Comparison of ENCODE assay signal across 24 cellular contexts in genomic region chr11:113684558-113684957, GRCh38.
"Had no signal": no experiment of that assay in that cellular context is flagged by ENCODE, and none has a peak within 500 bp of the region (broad histone marks: within the 10 kb centered on the region; RNA-seq: fewer than 3 reads in every experiment).

No MANE protein-coding gene starts in this region.

- H3K4me3 Mint-ChIP-seq: activated CD4-positive, alpha-beta memory T cell treated with anti-CD3 and anti-CD28 coated beads, Interleukin-2, amount 10 ng/mL, durations not matched to agents 7 days and 5 days; activated CD4-positive, alpha-beta T cell treated with anti-CD3 and anti-CD28 coated beads for 36 hours; activated naive CD8-positive, alpha-beta T cell treated with anti-CD3 and anti-CD28 coated beads, Interleukin-2, amount 10 ng/mL, durations not matched to agents 7 days and 5 days; activated T-helper 17 cell treated with anti-CD3 and anti-CD28 coated beads, Interleukin-2, amount 50 U/mL, for 72 hours had no signal

- ATAC-seq: activated CD4-positive, alpha-beta T cell treated with anti-CD3 and anti-CD28 coated beads for 36 hours; activated T-helper 17 cell treated with anti-CD3 and anti-CD28 coated beads, Interleukin-2, amount 50 U/mL, for 72 hours had no signal

- H3K27me3 Mint-ChIP-seq: activated CD4-positive, alpha-beta memory T cell treated with anti-CD3 and anti-CD28 coated beads, Interleukin-2, amount 10 ng/mL, durations not matched to agents 7 days and 5 days; activated CD4-positive, alpha-beta T cell treated with anti-CD3 and anti-CD28 coated beads for 36 hours; activated naive CD8-positive, alpha-beta T cell treated with anti-CD3 and anti-CD28 coated beads, Interleukin-2, amount 10 ng/mL, durations not matched to agents 7 days and 5 days had no signal

- H3K36me3 Mint-ChIP-seq: activated naive CD8-positive, alpha-beta T cell treated with anti-CD3 and anti-CD28 coated beads, Interleukin-2, amount 10 ng/mL, durations not matched to agents 7 days and 5 days had no signal

- H3K4me3 ChIP-seq: adrenal gland, SK-N-MC had no signal

- H3K36me3 ChIP-seq: adrenal gland, WERI-Rb-1 had no signal

- H3K27ac ChIP-seq: adrenal gland, SK-N-MC, WERI-Rb-1 had no signal

- H3K9me3 Mint-ChIP-seq: activated CD4-positive, alpha-beta memory T cell treated with anti-CD3 and anti-CD28 coated beads, Interleukin-2, amount 10 ng/mL, durations not matched to agents 7 days and 5 days; activated naive CD8-positive, alpha-beta T cell treated with anti-CD3 and anti-CD28 coated beads, Interleukin-2, amount 10 ng/mL, durations not matched to agents 7 days and 5 days; activated T-helper 17 cell treated with anti-CD3 and anti-CD28 coated beads, Interleukin-2, amount 50 U/mL, for 72 hours had no signal

- H3K27me3 ChIP-seq: adrenal gland had no signal

- H3K9me3 ChIP-seq: adrenal gland had no signal

- H3K27ac Mint-ChIP-seq: activated CD4-positive, alpha-beta memory T cell treated with anti-CD3 and anti-CD28 coated beads, Interleukin-2, amount 10 ng/mL, durations not matched to agents 7 days and 5 days; activated CD4-positive, alpha-beta T cell treated with anti-CD3 and anti-CD28 coated beads for 36 hours; activated naive CD8-positive, alpha-beta T cell treated with anti-CD3 and anti-CD28 coated beads, Interleukin-2, amount 10 ng/mL, durations not matched to agents 7 days and 5 days; activated T-helper 17 cell treated with anti-CD3 and anti-CD28 coated beads, Interleukin-2, amount 50 U/mL, for 72 hours had no signal

- H3K4me1 Mint-ChIP-seq: activated CD4-positive, alpha-beta T cell treated with anti-CD3 and anti-CD28 coated beads for 36 hours; activated naive CD8-positive, alpha-beta T cell treated with anti-CD3 and anti-CD28 coated beads, Interleukin-2, amount 10 ng/mL, durations not matched to agents 7 days and 5 days had no signal

- DNase-seq: activated CD4-positive, alpha-beta memory T cell treated with anti-CD3 and anti-CD28 coated beads, Interleukin-2, amount 10 ng/mL, durations not matched to agents 7 days and 5 days; activated CD4-positive, alpha-beta T cell treated with anti-CD3 and anti-CD28 coated beads for 36 hours; activated CD4-positive, alpha-beta T cell treated with anti-CD3 and anti-CD28 coated beads, Interleukin-2, amount 50 U/mL, for 1 hour; activated gamma-delta T cell; activated naive CD4-positive, alpha-beta T cell treated with anti-CD3 and anti-CD28 coated beads, Interleukin-2, amount 50 U/mL, for 16 hours; activated naive CD8-positive, alpha-beta T cell treated with anti-CD3 and anti-CD28 coated beads, Interleukin-2, amount 10 ng/mL, durations not matched to agents 7 days and 5 days; activated T-cell treated with anti-CD3 and anti-CD28 coated beads for 4 hours; activated T-cell treated with anti-CD3 and anti-CD28 coated beads, Interleukin-2, amount 50 U/mL, for 48 hours; adrenal gland; anterior cingulate cortex; IMR-90; Kasumi-1; KBM-7; NCI-H1105 treated with DMSO at 0.1 percent for 48 hours; NCI-H1436 treated with DMSO at 0.1 percent for 48 hours; NCI-H187; NCI-H2081; NCI-H446 treated with DMSO at 0.1 percent for 48 hours; NCI-H524 treated with DMSO at 0.1 percent for 48 hours; NCI-H748 treated with DMSO at 0.1 percent for 48 hours; T-helper 1 cell; WERI-Rb-1 had no signal

- H3K4me1 ChIP-seq: adrenal gland had no signal
